13 cellular contexts compared by ENCODE assay signal in the genomic region with DNA sequence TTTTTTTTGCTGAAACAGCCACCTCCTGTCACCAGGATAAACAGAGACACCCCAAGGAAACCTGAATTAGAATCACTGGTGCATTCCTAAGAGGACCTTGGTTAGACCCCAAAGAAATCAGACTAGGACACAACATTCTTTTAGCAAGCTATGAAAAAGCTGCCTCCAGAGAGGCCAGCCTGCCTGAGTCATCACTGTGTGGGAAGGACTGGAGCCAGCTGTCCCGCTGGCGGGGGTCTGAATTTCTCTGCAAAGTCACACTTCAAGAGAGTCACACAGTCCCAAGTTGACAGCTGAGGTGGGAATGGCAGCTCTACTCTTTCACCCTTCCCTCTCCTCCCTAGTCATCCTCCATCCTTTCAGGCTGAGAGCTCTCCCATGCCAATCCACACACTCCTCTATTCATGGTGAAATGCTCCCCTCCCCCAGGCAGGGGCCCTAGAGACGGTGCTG.
A peak's percentile ranks its signal among the peaks of the same experiment; 100 is the strongest.
DNase-seq lines count a peak whose midpoint lies in the region; FAIRE-seq and TF ChIP-seq lines count a peak whose summit lies in the region.
"Had no signal": no experiment of that assay in that cellular context is flagged by ENCODE, and none has a peak within 500 bp of the region (broad histone marks: within the 10 kb centered on the region; RNA-seq: fewer than 3 reads in every experiment).

No MANE protein-coding gene starts in this region.

- H3K27ac ChIP-seq in adrenal gland: no peak overlapping the region
- H3K27ac ChIP-seq: heart right ventricle had no signal

- peaks cover 0 to 6% (median 4%) of the 10 kb centered on the region in 7 donors for H3K9me3 Mint-ChIP-seq in CD14-positive monocyte
- H3K9me3 Mint-ChIP-seq: effector memory CD8-positive, alpha-beta T cell had no signal

- H3K4me3 ChIP-seq in adrenal gland: no peak overlapping the region
- H3K4me3 ChIP-seq: heart right ventricle had no signal

- H3K27me3 ChIP-seq in adrenal gland: peaks cover 5% of the 10 kb centered on the region

- H3K27ac Mint-ChIP-seq in CD14-positive monocyte: no peak overlapping the region
- H3K27ac Mint-ChIP-seq: effector memory CD8-positive, alpha-beta T cell had no signal

- TF ChIP-seq POLR2A in adrenal gland (IDR thresholded peaks at IDR 0.05) (no peak), H54 (IDR thresholded peaks at IDR 0.05; ENCODE audit: low read depth, low read length) (no peak)

- no peaks in the 10 kb centered on the region for H3K4me1 Mint-ChIP-seq in CD14-positive monocyte

- 15 to 26% (median 22%) methylated on average over 3 of the region's 3 CpGs for WGBS in adrenal gland, 4 donors

- no peak for FAIRE-seq in H54 (lab: Jason Lieb, UNC)

- TF ChIP-seq CTCF in adrenal gland (IDR thresholded peaks at IDR 0.05): no peak
- TF ChIP-seq CTCF in CD14-positive monocyte (IDR thresholded peaks at IDR 0.05): no peak

- H3K36me3 ChIP-seq in adrenal gland (replicated peaks in 1 of 2): no peaks in the 10 kb centered on the region
- H3K36me3 ChIP-seq: heart right ventricle had no signal

- no peaks in the 10 kb centered on the region for H3K9me3 ChIP-seq in adrenal gland (replicated peaks in 1 of 3)
- H3K9me3 ChIP-seq: heart right ventricle had no signal

- H3K4me1 ChIP-seq in adrenal gland (replicated peaks in 1 of 2): no peaks in the 10 kb centered on the region

- peaks cover 5 to 16% (median 10%) of the 10 kb centered on the region in 3 donors for H3K27me3 Mint-ChIP-seq in CD14-positive monocyte (ENCODE audit: low read depth in 3 of 3)

- H3K4me3 Mint-ChIP-seq in CD14-positive monocyte: no peak overlapping the region
- H3K4me3 Mint-ChIP-seq: effector memory CD8-positive, alpha-beta T cell had no signal

- H3K36me3 Mint-ChIP-seq in CD14-positive monocyte: no peaks in the 10 kb centered on the region

- intact Hi-C loops in adrenal gland (cut with DNase I): no loop called here
- intact Hi-C loops in CD14-positive monocyte (cut with micrococcal nuclease): no loop called here

- DNase-seq in NCI-H82 (lab: John Stamatoyannopoulos, UW) (peak; percentile 63), NCI-H82 treated with DMSO at 0.1 percent for 48 hours (lab: John Stamatoyannopoulos, UW; ENCODE audit: unreplicated experiment) (no peak), adrenal gland (peak in 4 of 7 donors; percentile 11 to 56 (median 28)), islet precursor cell (peak; percentile 85), smooth muscle cell of the brain vasculature (ENCODE audit: low read depth, low spot score) (peak; percentile 18), CD14-positive monocyte (ENCODE audit: low spot score) (no peak), UCSD-AML1 (lab: John Stamatoyannopoulos, UW; ENCODE audit: unreplicated experiment) (no peak), H54 (ENCODE audit: insufficient read length, low spot score) (no peak)
- DNase-seq: 8988T; effector memory CD8-positive, alpha-beta T cell; heart right ventricle; Karpas-422; NCI-H524 treated with DMSO at 0.1 percent for 48 hours had no signal

Comparison
In these comparisons a context has a peak if more than half of its experiments do, and no peak if none do; other contexts are left out.
1. DNase-seq: peak in NCI-H82 (single experiment), adrenal gland (4 of 7), islet precursor cell (single experiment) and smooth muscle cell of the brain vasculature (single experiment); none in NCI-H82 treated with DMSO at 0.1 percent for 48 hours (single experiment), CD14-positive monocyte (single experiment), UCSD-AML1 (single experiment) and H54 (single experiment).